12 cellular contexts compared by ENCODE assay signal in genomic region chr14:76776306-76777251, GRCh38.
DNase-seq lines count a peak whose midpoint lies in the region; ATAC-seq and TF ChIP-seq lines count a peak whose summit lies in the region.
"Had no signal": no experiment of that assay in that cellular context is flagged by ENCODE, and none has a peak within 500 bp of the region (broad histone marks: within the 10 kb centered on the region; RNA-seq: fewer than 3 reads in every experiment).

No MANE protein-coding gene starts in this region.

- ATAC-seq in HG03439 (IDR thresholded peaks at IDR 0.05; ENCODE audit: unreplicated experiment) (no peak), HG03520 (IDR thresholded peaks at IDR 0.05; ENCODE audit: unreplicated experiment) (no peak)

- peak; percentile 67 for DNase-seq in CD1c-positive myeloid dendritic cell (ENCODE audit: extremely low spot score)
- no peak for DNase-seq in GM12865 (ENCODE audit: low read depth)
- peak; percentile 42 for DNase-seq in OCI-M1 (lab: John Stamatoyannopoulos, UW)
- DNase-seq in left kidney (ENCODE audit: low read depth, low spot score) = peak; percentile 21
- no peak for DNase-seq in activated T-cell treated with anti-CD3 and anti-CD28 coated beads for 4 hours
- no peak for DNase-seq in foreskin fibroblast
- DNase-seq: DMS79, nucleus accumbens, T-helper 9 cell had no signal

- no peak overlapping the region for H3K4me3 ChIP-seq in GM12865 (ENCODE audit: low read depth, low read length)
- no peak overlapping the region for H3K4me3 ChIP-seq in foreskin fibroblast (ENCODE audit: low read depth in 1 of 2, low read length in 2 of 2)
- H3K4me3 ChIP-seq: vagina had no signal

- TF ChIP-seq CTCF in GM12865 (IDR thresholded peaks at IDR 0.05; ENCODE audit: insufficient read depth, low read depth, low read length, missing control alignments) (peak; percentile 10), foreskin fibroblast (IDR thresholded peaks at IDR 0.05; ENCODE audit: low read depth, low read length) (no peak)

Comparison
In these comparisons a context has a peak if more than half of its experiments do, and no peak if none do; other contexts are left out.
1. DNase-seq: peak in CD1c-positive myeloid dendritic cell (single experiment), OCI-M1 (single experiment) and left kidney (single experiment); none in GM12865 (single experiment), activated T-cell treated with anti-CD3 and anti-CD28 coated beads for 4 hours (single experiment) and foreskin fibroblast (0 of 2).